In genomic region chr6:15462717-15463525, GRCh38 we compare ENCODE assay signal across 1 cellular context.
TF ChIP-seq lines count a peak whose summit lies in the region.

No MANE protein-coding gene starts in this region.

TF ChIP-seq in HEK293, 187 proteins besides CTCF, POLR2A, EP300 and RAD21 (continued from another document):
- TF ChIP-seq ZNF280D (tag by site-specific recombination; IDR thresholded peaks at IDR 0.05) (no peak), ZNF561 (tag by site-specific recombination; IDR thresholded peaks at IDR 0.05; ENCODE audit: borderline replicate concordance) (no peak), RBAK (tag by site-specific recombination; IDR thresholded peaks at IDR 0.05) (no peak), ZNF600 (tag by site-specific recombination; IDR thresholded peaks at IDR 0.05) (0 out of 2 replicates have a peak, but pooled peaks have one; percentile 25)
